8 cellular contexts compared by ENCODE assay signal in the genomic region with DNA sequence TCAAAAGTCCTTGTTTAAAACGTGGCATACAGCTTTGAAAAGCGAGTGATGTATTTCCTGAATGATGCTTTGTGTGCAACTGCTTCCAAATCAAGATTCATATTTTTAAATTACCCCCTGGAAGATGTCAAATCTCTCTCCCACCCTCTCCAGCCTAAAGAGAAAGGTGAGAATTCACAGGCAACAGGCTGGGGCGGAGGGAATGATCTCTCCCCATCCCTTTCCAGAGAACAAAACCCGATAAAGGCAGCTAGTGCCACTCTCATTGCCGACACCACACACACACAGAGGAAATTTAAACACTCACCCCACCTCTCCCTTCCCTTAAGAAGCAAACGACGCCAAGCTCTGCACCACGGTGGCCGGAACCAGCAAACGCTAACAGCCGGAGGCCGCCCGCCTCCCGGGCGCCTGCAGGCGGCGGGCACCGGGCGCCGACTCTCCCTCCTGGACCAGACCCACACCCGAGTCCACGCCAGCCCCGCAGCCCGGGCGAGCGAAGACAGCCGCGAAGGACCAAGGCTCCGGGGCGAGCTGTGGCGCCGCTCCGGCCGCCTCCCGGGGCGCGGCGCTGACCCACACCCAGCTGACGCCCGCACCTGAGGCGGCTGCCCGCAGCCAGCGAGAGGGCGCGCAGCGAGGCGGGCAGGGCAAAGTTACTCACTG. TPM values are rescaled to one million over a fixed set of nuclear protein-coding genes. Genes with fewer than 3 reads are reported as not detected.
DNase-seq lines count a peak whose midpoint lies in the region; ATAC-seq and TF ChIP-seq lines count a peak whose summit lies in the region.

No MANE protein-coding gene starts in this region.

- peaks cover 32% of the 10 kb centered on the region for H3K4me1 ChIP-seq in psoas muscle

- peak overlapping the region; percentile 96 for H3K4me3 ChIP-seq in psoas muscle

- ATAC-seq in HG02840 (IDR thresholded peaks at IDR 0.05; ENCODE audit: low FRiP score, unreplicated experiment) = peak; percentile 34
- ATAC-seq in Right ventricle myocardium superior (ENCODE audit: poor library complexity) = peak; percentile 45
- ATAC-seq in psoas muscle = peak in 3 of 4 donors; percentile 47 to 57 (median 56)

- H3K9me3 ChIP-seq in psoas muscle = no peaks in the 10 kb centered on the region

- peak; percentile 11 to 34 (median 30) for DNase-seq in activated CD4-positive, CD25-positive, alpha-beta regulatory T cell (lab: John Stamatoyannopoulos, UW)
- DNase-seq in activated CD4-positive, CD25-positive, alpha-beta regulatory T cell treated with anti-CD3 and anti-CD28 coated beads, Interleukin-2, amount 50 U/mL, for 72 hours = no peak
- peak; percentile 70 for DNase-seq in NCI-H748 treated with DMSO at 0.1 percent for 48 hours (lab: John Stamatoyannopoulos, UW)
- peak; percentile 22 for DNase-seq in activated gamma-delta T cell treated with anti-CD3 and anti-CD28 coated beads, Interleukin-2, amount 50 U/mL, for 16 hours (ENCODE audit: low read depth)
- DNase-seq in Right ventricle myocardium superior = no peak
- DNase-seq in psoas muscle = peak; percentile 57 to 78
- no peak for DNase-seq in kidney glomerular epithelial cell (lab: John Stamatoyannopoulos, UW)

- no peaks in the 10 kb centered on the region for H3K27me3 ChIP-seq in psoas muscle (ENCODE audit: insufficient read depth in 3 of 3, low read length in 2 of 3)

- intact Hi-C loops in Right ventricle myocardium superior (cut with DNase I) (loop anchor here (10.0 kb wide), 1 partner anchor 195 kb away; the partner anchor contains the start of gene GTF3A), psoas muscle (cut with DNase I) (loop anchor here (5.0 to 10.0 kb wide), 4 partner anchors 47 to 195 kb away; partner anchors contain the start of genes GTF3A (in 1 of the 2) and MTIF3 (in 1 of the 2))

- TF ChIP-seq CTCF in psoas muscle (IDR thresholded peaks at IDR 0.05) = peak; percentile 37

- H3K36me3 ChIP-seq in psoas muscle (ENCODE audit: insufficient read depth in 1 of 2, low read depth in 1 of 2) = peaks cover 3 to 16% of the 10 kb centered on the region in 2 donors

- WGBS in psoas muscle, 3 donors = 0 to 1% (median 1%) methylated on average over 39 to 47 of the region's 47 CpGs

- H3K27ac ChIP-seq in psoas muscle = peak overlapping the region; percentile 98

RNA-seq across cellular contexts. Expression of gene LNX2, which starts 0.5 kb away (rescaled TPM):
- total RNA-seq in Right ventricle myocardium superior = 9.7 TPM
- 10 to 100 TPM in 1 of 4 donors, 1 to 10 TPM in 3; 5.3 to 10.0 (median 8.0) TPM for total RNA-seq in psoas muscle
- polyA plus RNA-seq in psoas muscle = 1 to 10 TPM; 2.3 to 6.7 (median 2.6) TPM

RNA-seq across cellular contexts. Expression of gene POLR1D, which starts 1.8 kb away (rescaled TPM):
- total RNA-seq in Right ventricle myocardium superior = 81.1 TPM
- total RNA-seq in psoas muscle = 100 to 1,000 TPM in 3 of 4 donors, 10 to 100 TPM in 1; 92.5 to 128 (median 110) TPM
- 100 to 1,000 TPM; 112 to 205 (median 163) TPM for polyA plus RNA-seq in psoas muscle

Comparison
In these comparisons a context has a peak if more than half of its experiments do, and no peak if none do; other contexts are left out.
1. DNase-seq: peak in activated CD4-positive, CD25-positive, alpha-beta regulatory T cell (4 of 4), NCI-H748 treated with DMSO at 0.1 percent for 48 hours (single experiment), activated gamma-delta T cell treated with anti-CD3 and anti-CD28 coated beads, Interleukin-2, amount 50 U/mL, for 16 hours (single experiment) and psoas muscle (2 of 2); none in activated CD4-positive, CD25-positive, alpha-beta regulatory T cell treated with anti-CD3 and anti-CD28 coated beads, Interleukin-2, amount 50 U/mL, for 72 hours (single experiment), Right ventricle myocardium superior (single experiment) and kidney glomerular epithelial cell (single experiment).
2. Peak in every context shown above with its lines, with median percentiles within 50 percentile points of each other: ATAC-seq.